Comparison of ENCODE assay signal across 8 cellular contexts in the genomic region with DNA sequence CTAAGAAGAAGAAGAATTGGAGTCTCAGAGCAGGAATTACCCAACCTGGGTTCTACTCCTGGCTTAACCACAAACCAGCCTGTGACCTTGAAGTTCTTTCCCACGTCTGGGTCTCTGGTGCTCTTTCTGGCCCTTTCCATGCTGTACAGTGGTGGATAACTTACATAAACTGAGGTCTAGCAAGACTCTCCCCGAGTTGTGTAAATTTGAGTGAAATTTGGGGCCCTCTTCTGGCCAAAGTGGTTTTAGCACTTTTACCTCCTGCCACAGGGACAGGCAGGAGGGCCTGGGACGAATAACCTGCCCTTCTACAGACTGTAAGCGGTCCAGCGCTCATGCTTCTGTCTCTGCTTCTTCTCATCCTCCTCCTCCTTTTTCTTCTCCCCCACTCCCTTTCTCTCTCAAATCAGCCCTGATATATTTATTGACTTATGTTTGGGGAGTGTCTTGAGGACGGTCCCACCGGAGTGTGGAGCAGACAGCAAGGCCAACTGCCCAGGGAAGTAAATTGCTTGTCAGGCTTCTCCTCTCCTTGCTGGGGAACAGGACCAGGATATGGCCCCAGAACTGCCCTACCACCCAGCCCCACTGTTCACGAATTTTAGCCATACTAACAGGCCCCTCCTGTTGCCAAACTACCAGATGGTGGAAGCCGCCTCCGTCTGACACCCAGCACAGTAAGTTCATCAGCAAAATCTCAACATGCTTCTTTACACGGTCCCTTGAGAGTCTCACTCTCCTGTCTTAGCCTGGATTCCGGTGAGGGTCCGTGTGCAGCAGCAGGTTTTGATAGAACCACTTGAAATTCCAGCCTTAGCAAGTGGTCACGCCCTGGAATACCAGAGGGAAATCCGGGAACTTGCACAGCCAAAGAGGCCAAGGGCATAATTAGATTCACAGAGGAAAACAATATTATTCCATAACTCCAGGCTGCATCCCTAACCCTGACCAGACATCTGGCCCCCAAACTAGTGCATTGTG. TPM values are rescaled to one million over a fixed set of nuclear protein-coding genes. Genes with fewer than 3 reads are reported as not detected.
A peak's percentile ranks its signal among the peaks of the same experiment; 100 is the strongest.
DNase-seq lines count a peak whose midpoint lies in the region; ATAC-seq and TF ChIP-seq lines count a peak whose summit lies in the region.

No MANE protein-coding gene starts in this region.

- peaks cover 3% of the 10 kb centered on the region for H3K4me1 Mint-ChIP-seq in activated CD8-positive, alpha-beta T cell treated with anti-CD3 and anti-CD28 coated beads for 36 hours (ENCODE audit: low read depth)
- peaks cover 4% of the 10 kb centered on the region in 2 donors for H3K4me1 Mint-ChIP-seq in effector memory CD8-positive, alpha-beta T cell (ENCODE audit: low read depth in 2 of 2)
- peaks cover 3% of the 10 kb centered on the region for H3K4me1 Mint-ChIP-seq in memory B cell
- peaks cover 5 to 13% of the 10 kb centered on the region in 2 donors for H3K4me1 Mint-ChIP-seq in stimulated activated naive B cell treated with anti-CD40 and anti-IgM and Interleukin-4, amounts not matched to agents 10 μg/mL and 1 μg/mL and 100 μg/mL, for 72 hours

- H3K4me3 ChIP-seq in HCT116 (replicated peaks in 1 of 2; ENCODE audit: low read depth in 1 of 2, low read length in 2 of 2): no peak overlapping the region

- no peak overlapping the region for H2AFZ ChIP-seq in HCT116 (ENCODE audit: low read depth, low read length, poor library complexity, severe bottlenecking)

- intact Hi-C loops in HCT116 (cut with micrococcal nuclease): loop anchor here (1.0 to 2.0 kb wide), 2 partner anchors 146 to 261 kb away; no protein-coding TSS in a partner anchor
- intact Hi-C loops in activated CD8-positive, alpha-beta T cell treated with anti-CD3 and anti-CD28 coated beads for 36 hours (cut with micrococcal nuclease): loop anchor here (1.0 kb wide), 1 partner anchor 146 kb away; no protein-coding TSS in a partner anchor

- CTCF ChIA-PET in HCT116 (lab: Charles Lee): no interaction called here
- CTCF ChIA-PET in activated CD8-positive, alpha-beta T cell treated with anti-CD3 and anti-CD28 coated beads for 36 hours (lab: Charles Lee): interaction anchor here (1.2 to 7.8 kb wide), 10 partner anchors 12 to 173 kb away, joined by 3 to 109 read pairs (median 4); no protein-coding TSS in a partner anchor

- ATAC-seq in HCT116 (peak; percentile 96), memory B cell (ENCODE audit: low read depth) (peak; percentile 71), HG02970 (IDR thresholded peaks at IDR 0.05; ENCODE audit: low FRiP score, unreplicated experiment) (no peak)
- ATAC-seq in activated CD8-positive, alpha-beta T cell treated with anti-CD3 and anti-CD28 coated beads for 36 hours: peak; percentile 71
- ATAC-seq in effector memory CD8-positive, alpha-beta T cell (replicated peaks): peak; percentile 67
- ATAC-seq in stimulated activated naive B cell treated with anti-CD40 and anti-IgM and Interleukin-4, amounts not matched to agents 10 μg/mL and 1 μg/mL and 100 μg/mL, for 72 hours (replicated peaks): peak; percentile 80 to 84

- no peaks in the 10 kb centered on the region for H3K9me2 ChIP-seq in HCT116 (ENCODE audit: insufficient read depth)

- no peaks in the 10 kb centered on the region for H4K20me1 ChIP-seq in HCT116 (ENCODE audit: insufficient read depth)

- BruUV-seq in HCT116 (replicated peaks; lab: Mats Ljungman, UMichigan): no TSS peak

- TF ChIP-seq CTCF in HCT116 (IDR thresholded peaks at IDR 0.05 in 2 of 3, conservative IDR thresholded peaks at IDR 0.05 in 1 of 3; ENCODE audit: borderline replicate concordance in 1 of 3, insufficient read depth in 1 of 3, low read depth in 2 of 3, low read length in 2 of 3): peak; percentile 67 to 93 (median 92)
- TF ChIP-seq CTCF in activated CD8-positive, alpha-beta T cell treated with anti-CD3 and anti-CD28 coated beads for 36 hours (IDR thresholded peaks at IDR 0.05): peak; percentile 76

- no peak overlapping the region for H3K27ac ChIP-seq in HCT116 (ENCODE audit: low read depth, low read length)

- H3K27me3 Mint-ChIP-seq in activated CD8-positive, alpha-beta T cell treated with anti-CD3 and anti-CD28 coated beads for 36 hours: peaks cover 19% of the 10 kb centered on the region
- H3K27me3 Mint-ChIP-seq in effector memory CD8-positive, alpha-beta T cell: peaks cover 17 to 21% of the 10 kb centered on the region in 2 donors
- peaks cover 18% of the 10 kb centered on the region for H3K27me3 Mint-ChIP-seq in memory B cell
- peaks cover 22 to 32% of the 10 kb centered on the region in 2 donors for H3K27me3 Mint-ChIP-seq in stimulated activated naive B cell treated with anti-CD40 and anti-IgM and Interleukin-4, amounts not matched to agents 10 μg/mL and 1 μg/mL and 100 μg/mL, for 72 hours

- no peak overlapping the region for H3K27ac Mint-ChIP-seq in activated CD8-positive, alpha-beta T cell treated with anti-CD3 and anti-CD28 coated beads for 36 hours
- no peak overlapping the region for H3K27ac Mint-ChIP-seq in effector memory CD8-positive, alpha-beta T cell
- H3K27ac Mint-ChIP-seq in memory B cell: no peak overlapping the region
- H3K27ac Mint-ChIP-seq in stimulated activated naive B cell treated with anti-CD40 and anti-IgM and Interleukin-4, amounts not matched to agents 10 μg/mL and 1 μg/mL and 100 μg/mL, for 72 hours: peak overlapping the region; percentile 44

- H3K4me1 ChIP-seq in HCT116 (ENCODE audit: control insufficient read depth in 1 of 2, insufficient read depth in 2 of 2, low read length in 2 of 2): peaks cover 0 to 5% of the 10 kb centered on the region in 2 experiments; a peak in 1 of 4 replicates

- peaks cover 6% of the 10 kb centered on the region for H3K36me3 Mint-ChIP-seq in activated CD8-positive, alpha-beta T cell treated with anti-CD3 and anti-CD28 coated beads for 36 hours (ENCODE audit: low read depth)
- H3K36me3 Mint-ChIP-seq in effector memory CD8-positive, alpha-beta T cell (ENCODE audit: insufficient read depth): peaks cover 4% of the 10 kb centered on the region
- H3K36me3 Mint-ChIP-seq in memory B cell: peaks cover 5% of the 10 kb centered on the region
- H3K36me3 Mint-ChIP-seq in stimulated activated naive B cell treated with anti-CD40 and anti-IgM and Interleukin-4, amounts not matched to agents 10 μg/mL and 1 μg/mL and 100 μg/mL, for 72 hours: peaks cover 5 to 7% of the 10 kb centered on the region in 2 donors

- peaks cover 4% of the 10 kb centered on the region for H3K9me3 Mint-ChIP-seq in activated CD8-positive, alpha-beta T cell treated with anti-CD3 and anti-CD28 coated beads for 36 hours
- H3K9me3 Mint-ChIP-seq in effector memory CD8-positive, alpha-beta T cell: no peaks in the 10 kb centered on the region
- H3K9me3 Mint-ChIP-seq in memory B cell: peaks cover 5% of the 10 kb centered on the region
- H3K9me3 Mint-ChIP-seq in stimulated activated naive B cell treated with anti-CD40 and anti-IgM and Interleukin-4, amounts not matched to agents 10 μg/mL and 1 μg/mL and 100 μg/mL, for 72 hours: peaks cover 5 to 7% of the 10 kb centered on the region in 2 donors

- TF ChIP-seq RAD21 in HCT116 (IDR thresholded peaks at IDR 0.05; ENCODE audit: low read depth): peak; percentile 96

- no peaks in the 10 kb centered on the region for H3K79me2 ChIP-seq in HCT116 (ENCODE audit: insufficient read depth, low read length)

- H3K4me3 Mint-ChIP-seq in activated CD8-positive, alpha-beta T cell treated with anti-CD3 and anti-CD28 coated beads for 36 hours: no peak overlapping the region
- H3K4me3 Mint-ChIP-seq in effector memory CD8-positive, alpha-beta T cell: no peak overlapping the region
- H3K4me3 Mint-ChIP-seq in memory B cell: no peak overlapping the region
- H3K4me3 Mint-ChIP-seq in stimulated activated naive B cell treated with anti-CD40 and anti-IgM and Interleukin-4, amounts not matched to agents 10 μg/mL and 1 μg/mL and 100 μg/mL, for 72 hours: no peak overlapping the region

- H3K9me3 ChIP-seq in HCT116 (ENCODE audit: control insufficient read depth in 1 of 2, insufficient read depth in 1 of 2, low read depth in 1 of 2, low read length in 2 of 2): peaks cover 0 to 3% of the 10 kb centered on the region in 2 experiments; a peak in 2 of 4 replicates

- RAD21 ChIA-PET in HCT116 (lab: Charles Lee; ENCODE audit: low non-redundant PET in 1 of 2, low total read pairs in 2 of 2, uncharacterized antibody in 2 of 2, unreplicated experiment in 2 of 2): no interaction called here

- H3K9ac ChIP-seq in HCT116 (ENCODE audit: low read length): no peak overlapping the region

- peak; percentile 72 for DNase-seq in EL
- DNase-seq in HCT116 (ENCODE audit: low read depth, low spot score): peak; percentile 50
- DNase-seq in NCI-H446 (lab: John Stamatoyannopoulos, UW): peak; percentile 29 to 66
- peak; percentile 79 for DNase-seq in activated CD8-positive, alpha-beta T cell treated with anti-CD3 and anti-CD28 coated beads for 36 hours
- peak; percentile 41 to 68 (median 54) for DNase-seq in effector memory CD8-positive, alpha-beta T cell
- peak; percentile 40 to 56 for DNase-seq in memory B cell (ENCODE audit: low spot score in 2 of 2)
- DNase-seq in stimulated activated naive B cell treated with anti-CD40 and anti-IgM and Interleukin-4, amounts not matched to agents 10 μg/mL and 1 μg/mL and 100 μg/mL, for 72 hours: peak; percentile 48

- no peak overlapping the region for H3K4me2 ChIP-seq in HCT116 (ENCODE audit: low read length)

- POLR2A ChIA-PET in HCT116 (lab: Charles Lee): no interaction called here
- POLR2A ChIA-PET in activated CD8-positive, alpha-beta T cell treated with anti-CD3 and anti-CD28 coated beads for 36 hours (lab: Charles Lee): interaction anchor here (0.9 kb wide), 1 partner anchor 141 kb away, joined by 4 read pairs; no protein-coding TSS in a partner anchor

- no peaks in the 10 kb centered on the region for H3K36me3 ChIP-seq in HCT116 (ENCODE audit: control insufficient read depth in 1 of 2, insufficient read depth in 2 of 2, low read length in 2 of 2)

- no peaks in the 10 kb centered on the region for H3K27me3 ChIP-seq in HCT116 (ENCODE audit: insufficient read depth, low read length)

- no peak for TF ChIP-seq POLR2A in HCT116 (IDR thresholded peaks at IDR 0.05; ENCODE audit: borderline replicate concordance, extremely low read depth, insufficient read depth, insufficient read length)

TF ChIP-seq in HCT116, 20 proteins besides CTCF, POLR2A, EP300 and RAD21:
- TF ChIP-seq POLR2AphosphoS5 (IDR thresholded peaks at IDR 0.05; ENCODE audit: low read depth, low read length) (0 out of 2 replicates have a peak, but pooled peaks have one; percentile 15), ELF1 (IDR thresholded peaks at IDR 0.05; ENCODE audit: borderline replicate concordance, low read depth) (no peak)

RNA-seq across cellular contexts. Expression of a gene that starts 4.1 kb away (rescaled TPM):
- 8.7 TPM for total RNA-seq in HCT116 (2021; ENCODE audit: unreplicated experiment)
- 3.8 and 4.2 TPM in 2 replicates for polyA plus RNA-seq in HCT116 (2012)
- total RNA-seq in activated CD8-positive, alpha-beta T cell treated with anti-CD3 and anti-CD28 coated beads for 36 hours: 1 to 10 TPM; 6.5 to 7.4 TPM

RNA-seq across cellular contexts. Expression of a gene that starts 58.5 kb away (rescaled TPM):
- 74.7 TPM for total RNA-seq in HCT116 (2021; ENCODE audit: unreplicated experiment)
- polyA plus RNA-seq in HCT116 (2012): 55.0 and 72.1 TPM in 2 replicates
- total RNA-seq in activated CD8-positive, alpha-beta T cell treated with anti-CD3 and anti-CD28 coated beads for 36 hours: 10 to 100 TPM; 32.1 to 32.4 TPM
